In the genomic region with DNA sequence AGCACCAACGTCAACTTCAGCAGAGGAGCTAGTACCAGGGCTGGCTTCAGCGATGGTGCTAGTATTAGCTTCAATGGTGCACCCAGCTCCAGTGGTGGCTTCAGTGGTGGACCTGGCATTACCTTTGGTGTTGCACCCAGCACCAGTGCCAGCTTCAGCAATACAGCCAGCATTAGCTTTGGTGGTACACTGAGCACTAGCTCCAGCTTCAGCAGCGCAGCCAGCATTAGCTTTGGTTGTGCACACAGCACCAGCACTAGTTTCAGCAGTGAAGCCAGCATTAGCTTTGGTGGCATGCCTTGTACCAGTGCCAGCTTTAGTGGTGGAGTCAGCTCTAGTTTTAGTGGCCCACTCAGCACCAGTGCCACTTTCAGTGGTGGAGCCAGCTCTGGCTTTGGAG, we compare ENCODE assay signal across 28 cellular contexts.
"Had no signal": no experiment of that assay in that cellular context is flagged by ENCODE, and none has a peak within 500 bp of the region (broad histone marks: within the 10 kb centered on the region; RNA-seq: fewer than 3 reads in every experiment).

No MANE protein-coding gene starts in this region.

- H3K27ac ChIP-seq: coronary artery, dorsolateral prefrontal cortex, epithelial cell of prostate, esophagus squamous epithelium, gastrocnemius medialis, heart right ventricle, left lung, lower lobe of right lung had no signal

- ATAC-seq: effector memory CD8-positive, alpha-beta T cell; esophagus mucosa; gastrocnemius medialis; heart right ventricle; left colon; left lung; left ventricle myocardium superior; lower lobe of right lung; naive thymus-derived CD4-positive, alpha-beta T cell had no signal

- H3K9me3 ChIP-seq: esophagus squamous epithelium, gastrocnemius medialis, heart right ventricle, left lung, lower lobe of right lung had no signal

- H3K4me3 ChIP-seq: coronary artery, dorsolateral prefrontal cortex, esophagus squamous epithelium, gastrocnemius medialis, heart right ventricle, left lung, lower lobe of right lung had no signal

- H3K4me1 ChIP-seq: esophagus squamous epithelium, gastrocnemius medialis, heart right ventricle, left lung, lower lobe of right lung had no signal

- DNase-seq: dermis blood vessel endothelial cell; effector CD8-positive, alpha-beta T cell; effector memory CD8-positive, alpha-beta T cell; endodermal cell; erythroblast; esophagus squamous epithelium; foreskin fibroblast; foreskin melanocyte; gastrocnemius medialis; glutamatergic neuron; head of caudate nucleus; heart right ventricle; hypothalamus; immature natural killer cell; islet precursor cell; kidney; kidney glomerular epithelial cell; left colon; left lung; left ventricle myocardium superior; lower lobe of right lung; mesenchymal stem cell; midbrain; naive thymus-derived CD4-positive, alpha-beta T cell had no signal

- H3K36me3 ChIP-seq: gastrocnemius medialis, left lung, lower lobe of right lung had no signal

- H3K27me3 ChIP-seq: esophagus squamous epithelium, gastrocnemius medialis, heart right ventricle, left lung had no signal
